15 cellular contexts compared by ENCODE assay signal in the genomic region with DNA sequence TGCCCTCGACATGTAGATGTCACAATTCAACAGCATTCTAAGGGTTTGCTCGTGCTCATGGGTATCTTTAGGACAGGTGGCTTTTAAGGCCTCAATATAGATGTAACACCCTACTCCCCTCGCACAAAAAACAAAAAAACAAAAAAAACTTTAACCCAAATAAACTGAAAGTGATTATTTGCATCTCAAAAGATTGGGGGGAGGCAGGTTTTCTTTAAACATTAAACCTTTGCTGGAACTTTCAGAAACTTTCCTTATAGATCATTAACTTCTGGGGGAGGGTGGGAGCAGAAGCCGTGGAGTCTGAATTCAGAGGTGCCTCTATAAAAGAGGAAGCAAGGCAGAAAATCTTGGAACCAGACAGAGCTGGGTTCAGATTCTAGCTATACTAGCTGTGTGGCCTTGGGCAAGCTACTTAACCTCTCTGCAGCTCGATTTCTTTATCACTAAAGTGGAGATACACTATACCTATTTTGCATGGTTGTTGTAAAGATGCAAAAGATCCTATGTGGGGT. TPM values are rescaled to one million over a fixed set of nuclear protein-coding genes. Genes with fewer than 3 reads are reported as not detected.
A peak's percentile ranks its signal among the peaks of the same experiment; 100 is the strongest.
DNase-seq lines count a peak whose midpoint lies in the region; ATAC-seq and TF ChIP-seq lines count a peak whose summit lies in the region.
"Had no signal": no experiment of that assay in that cellular context is flagged by ENCODE, and none has a peak within 500 bp of the region (broad histone marks: within the 10 kb centered on the region; RNA-seq: fewer than 3 reads in every experiment).

No MANE protein-coding gene starts in this region.

- H3K36me3 ChIP-seq in breast epithelium (no peaks in the 10 kb centered on the region), uterus (no peaks in the 10 kb centered on the region)

- DNase-seq in left kidney (ENCODE audit: low read depth, low spot score) (peak; percentile 72), breast epithelium (ENCODE audit: low spot score in 2 of 2) (no peak), left colon (no peak), CD1c-positive myeloid dendritic cell (ENCODE audit: extremely low spot score) (no peak), uterus (no peak)
- DNase-seq: activated CD4-positive, alpha-beta T cell treated with anti-CD3 and anti-CD28 coated beads for 48 hours; activated gamma-delta T cell; central memory CD4-positive, alpha-beta T cell; COR-L47; KBM-7; NCI-H2171 treated with DMSO at 0.1 percent for 48 hours had no signal

- intact Hi-C loops in breast epithelium (cut with DNase I; ENCODE audit: low total_unique reads) (no loop called here), left colon (cut with DNase I, micrococcal nuclease) (no loop called here), uterus (cut with DNase I; ENCODE audit: low total_unique reads) (no loop called here)

- TF ChIP-seq CTCF in breast epithelium (IDR thresholded peaks at IDR 0.05) (no peak), uterus (IDR thresholded peaks at IDR 0.05) (no peak)

- H3K4me3 ChIP-seq in breast epithelium (no peak overlapping the region), uterus (no peak overlapping the region)

- H3K27ac ChIP-seq in breast epithelium (no peak overlapping the region), uterus (no peak overlapping the region)

- H3K4me1 ChIP-seq in breast epithelium = no peaks in the 10 kb centered on the region
- no peaks in the 10 kb centered on the region for H3K4me1 ChIP-seq in uterus

- no peak for TF ChIP-seq POLR2A in breast epithelium (IDR thresholded peaks at IDR 0.05)
- TF ChIP-seq POLR2A in uterus (IDR thresholded peaks at IDR 0.05) = no peak

- H3K9me3 ChIP-seq in breast epithelium = no peaks in the 10 kb centered on the region
- H3K9me3 ChIP-seq in uterus = no peaks in the 10 kb centered on the region

- ATAC-seq in GM18909 (IDR thresholded peaks at IDR 0.05; ENCODE audit: poor library complexity, unreplicated experiment) = peak; percentile 58
- peak; percentile 47 for ATAC-seq in GM21528 (IDR thresholded peaks at IDR 0.05; ENCODE audit: low FRiP score, unreplicated experiment)
- ATAC-seq in HG03064 (IDR thresholded peaks at IDR 0.05; ENCODE audit: low read depth, unreplicated experiment) = peak; percentile 45
- ATAC-seq in left colon = no peak
- ATAC-seq: esophagus mucosa had no signal

- peaks cover 0 to 5% of the 10 kb centered on the region in 2 donors for H3K27me3 ChIP-seq in breast epithelium
- H3K27me3 ChIP-seq in uterus = no peaks in the 10 kb centered on the region

RNA-seq across cellular contexts. Expression of a gene that starts 3.2 kb away (rescaled TPM):
- total RNA-seq in breast epithelium (1 to 10 TPM; 2.3 to 9.1 (median 4.3) TPM), left colon (1 to 10 TPM in 1 of 2 donors, under 1 TPM in 1; 0.67 to 1.6 TPM), uterus (10 to 100 TPM in 2 of 4 donors, 1 to 10 TPM in 2; 1.0 to 17.1 (median 6.6) TPM)
